Comparison of ENCODE assay signal across 1 cellular context in the genomic region with DNA sequence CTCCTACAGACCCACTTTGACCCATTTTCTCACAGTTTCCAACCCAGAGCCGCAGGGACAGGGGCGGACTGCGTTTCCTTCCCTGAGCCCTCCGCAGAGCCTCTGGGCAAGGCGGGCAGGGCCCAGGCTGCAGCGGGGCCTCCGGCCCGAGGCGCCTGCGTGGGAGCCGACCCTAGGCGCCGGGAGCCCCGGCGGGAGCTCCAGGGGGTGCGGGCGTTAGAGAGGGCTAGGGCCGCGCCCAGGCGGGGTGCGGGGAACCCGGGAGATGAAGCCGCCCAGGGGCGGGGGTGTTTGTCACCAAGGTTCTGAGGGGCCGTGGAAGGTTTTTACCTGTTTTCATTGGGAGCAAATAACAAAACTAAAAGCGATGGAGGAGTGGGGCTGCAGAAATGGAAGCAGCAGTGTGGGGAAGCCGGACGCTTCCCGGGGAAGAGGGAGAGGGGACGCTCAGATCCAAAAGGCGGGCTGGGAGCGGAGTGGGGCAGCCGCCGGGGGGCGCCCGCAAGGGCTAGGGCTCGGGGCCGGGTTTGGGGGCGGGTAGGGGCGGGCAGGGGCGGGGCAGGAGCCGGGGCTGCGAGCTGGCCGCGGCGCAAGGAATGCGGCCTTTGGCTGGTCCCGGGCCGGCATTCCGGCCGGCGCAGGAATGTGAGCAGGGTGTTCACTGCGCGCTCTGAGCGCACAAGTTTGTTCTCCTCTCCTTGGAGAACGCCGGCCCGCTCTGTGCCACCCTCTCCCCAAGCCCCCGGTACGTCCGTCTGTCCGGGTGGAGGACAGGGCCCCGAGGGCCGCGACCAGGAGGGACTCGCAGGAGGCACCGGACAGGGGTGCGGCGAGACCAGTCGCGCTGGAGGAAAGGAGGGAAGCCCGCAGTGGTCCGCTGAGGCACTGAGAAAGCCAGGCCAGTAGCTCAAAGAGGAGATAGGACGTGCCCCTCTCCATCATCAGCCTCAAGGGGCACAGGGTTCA.
TF ChIP-seq lines count a peak whose summit lies in the region.

No MANE protein-coding gene starts in this region.

TF ChIP-seq in HepG2, 621 proteins besides CTCF, POLR2A, EP300 and RAD21 (continued from another document and continues in another):
- TF ChIP-seq, protein P1, sequence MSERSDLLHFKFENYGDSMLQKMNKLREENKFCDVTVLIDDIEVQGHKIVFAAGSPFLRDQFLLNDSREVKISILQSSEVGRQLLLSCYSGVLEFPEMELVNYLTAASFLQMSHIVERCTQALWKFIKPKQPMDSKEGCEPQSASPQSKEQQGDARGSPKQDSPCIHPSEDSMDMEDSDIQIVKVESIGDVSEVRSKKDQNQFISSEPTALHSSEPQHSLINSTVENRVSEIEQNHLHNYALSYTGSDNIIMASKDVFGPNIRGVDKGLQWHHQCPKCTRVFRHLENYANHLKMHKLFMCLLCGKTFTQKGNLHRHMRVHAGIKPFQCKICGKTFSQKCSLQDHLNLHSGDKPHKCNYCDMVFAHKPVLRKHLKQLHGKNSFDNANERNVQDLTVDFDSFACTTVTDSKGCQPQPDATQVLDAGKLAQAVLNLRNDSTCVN (CRISPR knock-in tag; IDR thresholded peaks at IDR 0.05; ENCODE audit: borderline replicate concordance): no peak
- TF ChIP-seq HNF4G (IDR thresholded peaks at IDR 0.05; ENCODE audit: borderline replicate concordance, low read depth, low read length) (no peak), HNF4G (CRISPR knock-in tag; IDR thresholded peaks at IDR 0.05; ENCODE audit: borderline replicate concordance, low read depth) (no peak), ZNF644 (CRISPR knock-in tag; IDR thresholded peaks at IDR 0.05; ENCODE audit: low read depth) (no peak), ZBTB7A (CRISPR knock-in tag; IDR thresholded peaks at IDR 0.05) (no peak), ZBTB4 (CRISPR knock-in tag; IDR thresholded peaks at IDR 0.05; ENCODE audit: borderline replicate concordance) (no peak), ARID5B (CRISPR knock-in tag; IDR thresholded peaks at IDR 0.05) (peak; percentile 37; the same call in 1 of the 2 replicates), BHLHE40 (IDR thresholded peaks at IDR 0.05; ENCODE audit: low read length) (0 out of 2 replicates have a peak, but pooled peaks have one; percentile 5), ZFP90 (CRISPR knock-in tag; IDR thresholded peaks at IDR 0.05; ENCODE audit: borderline replicate concordance) (no peak), ESRRA (CRISPR knock-in tag; IDR thresholded peaks at IDR 0.05; ENCODE audit: low read depth) (no peak), ZNF484 (CRISPR knock-in tag; IDR thresholded peaks at IDR 0.05; ENCODE audit: borderline replicate concordance, low read depth) (no peak), CHD2 (IDR thresholded peaks at IDR 0.05; ENCODE audit: low read depth, low read length) (no peak), ZNF558 (CRISPR knock-in tag; IDR thresholded peaks at IDR 0.05; ENCODE audit: borderline replicate concordance) (no peak), CEBPB (IDR thresholded peaks at IDR 0.05; ENCODE audit: borderline replicate concordance, low read depth, low read length) (no peak), RAD51 (IDR thresholded peaks at IDR 0.05; ENCODE audit: borderline replicate concordance) (no peak), CBX1 (IDR thresholded peaks at IDR 0.05; ENCODE audit: low read depth) (no peak), GRHL1 (CRISPR knock-in tag; conservative IDR thresholded peaks at IDR 0.05) (no peak), ZNF296 (CRISPR knock-in tag; conservative IDR thresholded peaks at IDR 0.05) (no peak), ZNF598 (CRISPR knock-in tag; IDR thresholded peaks at IDR 0.05; ENCODE audit: borderline replicate concordance) (no peak), ZNF777 (CRISPR knock-in tag; IDR thresholded peaks at IDR 0.05) (no peak), KDM5A (IDR thresholded peaks at IDR 0.05; ENCODE audit: borderline replicate concordance, low read length) (no peak), HOXA7 (CRISPR knock-in tag; IDR thresholded peaks at IDR 0.05) (no peak), GLI4 (CRISPR knock-in tag; IDR thresholded peaks at IDR 0.05; ENCODE audit: borderline replicate concordance) (no peak), NFIB (CRISPR knock-in tag; IDR thresholded peaks at IDR 0.05; ENCODE audit: borderline replicate concordance) (no peak), FOXJ3 (CRISPR knock-in tag; IDR thresholded peaks at IDR 0.05; ENCODE audit: borderline replicate concordance) (no peak), SYNCRIP (IDR thresholded peaks at IDR 0.05; ENCODE audit: insufficient read depth, low read depth, low read length) (no peak), ZNF704 (CRISPR knock-in tag; IDR thresholded peaks at IDR 0.05; ENCODE audit: borderline replicate concordance) (no peak), POLR2AphosphoS5 (IDR thresholded peaks at IDR 0.05; ENCODE audit: low read depth, low read length) (no peak), MYNN (CRISPR knock-in tag; IDR thresholded peaks at IDR 0.05; ENCODE audit: low read depth) (no peak)
- TF ChIP-seq, protein P2, sequence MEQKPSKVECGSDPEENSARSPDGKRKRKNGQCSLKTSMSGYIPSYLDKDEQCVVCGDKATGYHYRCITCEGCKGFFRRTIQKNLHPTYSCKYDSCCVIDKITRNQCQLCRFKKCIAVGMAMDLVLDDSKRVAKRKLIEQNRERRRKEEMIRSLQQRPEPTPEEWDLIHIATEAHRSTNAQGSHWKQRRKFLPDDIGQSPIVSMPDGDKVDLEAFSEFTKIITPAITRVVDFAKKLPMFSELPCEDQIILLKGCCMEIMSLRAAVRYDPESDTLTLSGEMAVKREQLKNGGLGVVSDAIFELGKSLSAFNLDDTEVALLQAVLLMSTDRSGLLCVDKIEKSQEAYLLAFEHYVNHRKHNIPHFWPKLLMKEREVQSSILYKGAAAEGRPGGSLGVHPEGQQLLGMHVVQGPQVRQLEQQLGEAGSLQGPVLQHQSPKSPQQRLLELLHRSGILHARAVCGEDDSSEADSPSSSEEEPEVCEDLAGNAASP (CRISPR knock-in tag; IDR thresholded peaks at IDR 0.05; ENCODE audit: borderline replicate concordance): 0 out of 2 replicates have a peak, but pooled peaks have one; percentile 10
- TF ChIP-seq, protein P3, sequence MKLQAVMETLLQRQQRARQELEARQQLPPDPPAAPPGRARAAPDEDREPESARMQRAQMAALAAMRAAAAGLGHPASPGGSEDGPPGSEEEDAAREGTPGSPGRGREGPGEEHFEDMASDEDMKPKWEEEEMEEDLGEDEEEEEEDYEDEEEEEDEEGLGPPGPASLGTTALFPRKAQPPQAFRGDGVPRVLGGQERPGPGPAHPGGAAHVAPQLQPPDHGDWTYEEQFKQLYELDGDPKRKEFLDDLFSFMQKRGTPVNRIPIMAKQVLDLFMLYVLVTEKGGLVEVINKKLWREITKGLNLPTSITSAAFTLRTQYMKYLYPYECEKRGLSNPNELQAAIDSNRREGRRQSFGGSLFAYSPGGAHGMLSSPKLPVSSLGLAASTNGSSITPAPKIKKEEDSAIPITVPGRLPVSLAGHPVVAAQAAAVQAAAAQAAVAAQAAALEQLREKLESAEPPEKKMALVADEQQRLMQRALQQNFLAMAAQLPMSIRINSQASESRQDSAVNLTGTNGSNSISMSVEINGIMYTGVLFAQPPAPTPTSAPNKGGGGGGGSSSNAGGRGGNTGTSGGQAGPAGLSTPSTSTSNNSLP (IDR thresholded peaks at IDR 0.05; ENCODE audit: low read depth, low read length): no peak
